21 cellular contexts compared by ENCODE assay signal in genomic region chr7:22187691-22188348, GRCh38.
DNase-seq lines count a peak whose midpoint lies in the region; ATAC-seq, FAIRE-seq and TF ChIP-seq lines count a peak whose summit lies in the region.
"Had no signal": no experiment of that assay in that cellular context is flagged by ENCODE, and none has a peak within 500 bp of the region (broad histone marks: within the 10 kb centered on the region; RNA-seq: fewer than 3 reads in every experiment).

No MANE protein-coding gene starts in this region.

- in situ Hi-C loops in K562 (cut with MboI) = no loop called here

- H3K27me3 ChIP-seq in K562 (ENCODE audit: control insufficient read depth in 2 of 2, insufficient read depth in 2 of 2, low read length in 2 of 2) (no peaks in the 10 kb centered on the region), dorsolateral prefrontal cortex (no peaks in the 10 kb centered on the region), pancreas (no peaks in the 10 kb centered on the region)
- H3K27me3 ChIP-seq: BLaER1 had no signal

- no peaks in the 10 kb centered on the region for H3K36me3 ChIP-seq in K562 (ENCODE audit: control insufficient read depth, insufficient read depth, low read length)
- no peaks in the 10 kb centered on the region for H3K36me3 ChIP-seq in pancreas

- TF ChIP-seq POLR2A in K562 (conservative IDR thresholded peaks at IDR 0.05) = no peak

- no peak overlapping the region for H3K27ac ChIP-seq in K562 (ENCODE audit: extremely low read depth, low read depth, low read length)
- H3K27ac ChIP-seq in dorsolateral prefrontal cortex = peak overlapping the region in 50 of 59 donors; percentile 4 to 96 (median 88)
- H3K27ac ChIP-seq in pancreas = peak overlapping the region in 2 of 4 donors; percentile 66 to 80
- H3K27ac ChIP-seq in temporal lobe (ENCODE audit: low read depth, low read length) = peak overlapping the region; percentile 66
- H3K27ac ChIP-seq: BLaER1, GM23248 had no signal

- TF ChIP-seq CTCF in K562 (IDR thresholded peaks at IDR 0.05 in 2 of 3, conservative IDR thresholded peaks at IDR 0.05 in 1 of 3; ENCODE audit: insufficient read depth in 2 of 3, low read depth in 1 of 3, low read length in 3 of 3) = no peak
- TF ChIP-seq CTCF in dorsolateral prefrontal cortex (IDR thresholded peaks at IDR 0.05 in 54 of 56, conservative IDR thresholded peaks at IDR 0.05 in 2 of 56; ENCODE audit: low read depth in 1 of 56, partially characterized antibody in 56 of 56) = no peak
- no peak for TF ChIP-seq CTCF in pancreas (IDR thresholded peaks at IDR 0.05)

- no peak overlapping the region for H2AFZ ChIP-seq in K562 (ENCODE audit: low read depth, low read length)
- H2AFZ ChIP-seq: GM23248 had no signal

- no peak overlapping the region for H3K9ac ChIP-seq in K562 (ENCODE audit: insufficient read depth in 1 of 2, low read depth in 2 of 2, low read length in 2 of 2)
- H3K9ac ChIP-seq: BLaER1, GM23248 had no signal

- DNase-seq in K562 (ENCODE audit: extremely low read depth in 1 of 4, low spot score in 3 of 4) (no peak), dorsolateral prefrontal cortex (no peak), pancreas (peak in 1 of 6 donors; percentile 51), sciatic nerve (ENCODE audit: low spot score) (no peak), DMS79 (lab: John Stamatoyannopoulos, UW) (no peak), amniotic stem cell (lab: John Stamatoyannopoulos, UW) (no peak)
- DNase-seq: CD4-positive, alpha-beta T cell; CD8-positive, alpha-beta memory T cell; DMS 273 treated with DMSO at 0.1 percent for 48 hours; DMS79 treated with DMSO at 0.1 percent for 48 hours; GF-D8; GM23248; H7 had no signal

- ATAC-seq in K562 (no peak), pancreas (peak; percentile 32 to 77 (median 57)), sciatic nerve (no peak), GM19035 (IDR thresholded peaks at IDR 0.05; ENCODE audit: unreplicated experiment) (no peak)
- ATAC-seq: HCT116 had no signal

- CTCF ChIA-PET in K562 (lab: Yijun Ruan, JAX; ENCODE audit: low intra/inter-chr PET ratio) = no interaction called here

- no peaks in the 10 kb centered on the region for H3K4me1 ChIP-seq in K562 (replicated peaks in 1 of 2; ENCODE audit: control insufficient read depth in 2 of 2, insufficient read depth in 2 of 2, low read length in 2 of 2)
- H3K4me1 ChIP-seq in pancreas = peaks cover 0 to 28% (median 23%) of the 10 kb centered on the region in 3 donors
- H3K4me1 ChIP-seq: BLaER1 had no signal

- H3K9me3 ChIP-seq in K562 (replicated peaks; ENCODE audit: control insufficient read depth, insufficient read depth, low read depth, low read length) (no peaks in the 10 kb centered on the region), pancreas (no peaks in the 10 kb centered on the region)
- H3K9me3 ChIP-seq: BLaER1 had no signal

- no peaks in the 10 kb centered on the region for H3K9me1 ChIP-seq in K562 (ENCODE audit: control insufficient read depth, insufficient read depth, low read length)

- TF ChIP-seq EP300 in K562 (IDR thresholded peaks at IDR 0.05; ENCODE audit: low read length) = no peak

- WGBS in K562 (ENCODE audit: insufficient coverage, low coverage, missing lambda C conversion rate) = 47% methylated on average over 6 of the region's 6 CpGs
- WGBS in pancreas, 2 donors = 45 to 54% methylated on average over 6 of the region's 6 CpGs

- no peak overlapping the region for H3K4me2 ChIP-seq in K562 (ENCODE audit: insufficient read depth, low read length)
- H3K4me2 ChIP-seq: BLaER1 had no signal

- intact Hi-C loops in K562 (cut with micrococcal nuclease) (no loop called here), dorsolateral prefrontal cortex (cut with DNase I) (loop anchor here in 1 of 2 donors (2.0 kb wide), 1 partner anchor 65 kb away; no protein-coding TSS in a partner anchor), pancreas (cut with DNase I) (no loop called here), sciatic nerve (cut with DNase I) (no loop called here)

- H3K4me3 ChIP-seq in K562 (no peak overlapping the region), dorsolateral prefrontal cortex (peak overlapping the region in 49 of 59 donors; percentile 2 to 94 (median 72)), pancreas (no peak overlapping the region)
- H3K4me3 ChIP-seq: BLaER1, GM23248 had no signal

- no TSS peak for BruUV-seq in K562 (replicated peaks; lab: Mats Ljungman, UMichigan)

- no peaks in the 10 kb centered on the region for H4K20me1 ChIP-seq in K562 (replicated peaks; ENCODE audit: control insufficient read depth, insufficient read depth, low read length)
- H4K20me1 ChIP-seq: BLaER1 had no signal

- POLR2A ChIA-PET in K562 (lab: Yijun Ruan, JAX) = interaction anchor here (0.5 to 0.6 kb wide), 2 partner anchors 78 to 1106 kb away, joined by 3 to 4 read pairs; no protein-coding TSS in a partner anchor

- no peaks in the 10 kb centered on the region for H3K79me2 ChIP-seq in K562 (ENCODE audit: control insufficient read depth, insufficient read depth, low read length)

- no peak for TF ChIP-seq RAD21 in K562 (CRISPR knock-in tag; conservative IDR thresholded peaks at IDR 0.05 in 1 of 2, IDR thresholded peaks at IDR 0.05 in 1 of 2)

- FAIRE-seq in K562 (lab: Jason Lieb, UNC) (no peak), pancreas (lab: Jason Lieb, UNC) (no peak)
- FAIRE-seq: D721Med, GM12891, GM18507, H1 had no signal

TF ChIP-seq in K562, 482 proteins besides CTCF, POLR2A, EP300 and RAD21:
- peak; percentile 67 for TF ChIP-seq CEBPG (CRISPR knock-in tag; IDR thresholded peaks at IDR 0.05)
- TF ChIP-seq CEBPG (tag; conservative IDR thresholded peaks at IDR 0.05 in 1 of 2, IDR thresholded peaks at IDR 0.05 in 1 of 2) = peak; percentile 29 to 79; a peak in 3 of 4 replicates
- TF ChIP-seq HOMEZ (CRISPR knock-in tag; IDR thresholded peaks at IDR 0.05) = no peak
- TF ChIP-seq ATF3 (IDR thresholded peaks at IDR 0.05) = peak; percentile 61; the same call in 1 of the 2 replicates
- no peak for TF ChIP-seq ATF3 (CRISPR knock-in tag; conservative IDR thresholded peaks at IDR 0.05)
TF ChIP-seq in K562: peak in this region for 2.

Comparison
In these comparisons a context has a peak if more than half of its experiments do, and no peak if none do; other contexts are left out.
1. ATAC-seq: peak in pancreas (4 of 4); none in K562 (single experiment), sciatic nerve (single experiment) and GM19035 (single experiment).
2. H3K4me3 ChIP-seq: peak in dorsolateral prefrontal cortex (49 of 59); none in K562 (single experiment) and pancreas (0 of 4).